20 cellular contexts compared by ENCODE assay signal in genomic region chr3:58391156-58391865, GRCh38. TPM values are rescaled to one million over a fixed set of nuclear protein-coding genes. Genes with fewer than 3 reads are reported as not detected.
DNase-seq lines count a peak whose midpoint lies in the region; ATAC-seq and TF ChIP-seq lines count a peak whose summit lies in the region.
"Had no signal": no experiment of that assay in that cellular context is flagged by ENCODE, and none has a peak within 500 bp of the region (broad histone marks: within the 10 kb centered on the region; RNA-seq: fewer than 3 reads in every experiment).

No MANE protein-coding gene starts in this region.

- H3K36me3 ChIP-seq in adipocyte (ENCODE audit: control insufficient read depth, insufficient read depth, low read length, severe bottlenecking): peaks cover 19% of the 10 kb centered on the region
- H3K36me3 ChIP-seq: BE2C, SJCRH30 had no signal

- DNase-seq in HFFc6 (no peak), adipocyte (ENCODE audit: low read depth) (peak; percentile 37), fibroblast of the aortic adventitia (ENCODE audit: low read depth) (peak; percentile 80), H4 (ENCODE audit: low spot score) (no peak), GM03348 (ENCODE audit: low spot score) (no peak), NCI-H146 (lab: John Stamatoyannopoulos, UW) (no peak)
- DNase-seq in stimulated activated effector memory CD8-positive, alpha-beta T cell treated with anti-CD3 and anti-CD28 coated beads, Interleukin-12 subunit alpha, Interleukin-12 subunit beta, amount 100 ng/mL, for 72 hours (ENCODE audit: low spot score in 2 of 2): no peak
- DNase-seq: activated gamma-delta T cell, aorta, BE2C, GDM1, islet precursor cell, NCI-H2107, NCI-H526 treated with DMSO at 0.1 percent for 48 hours, nucleus accumbens, SJCRH30 had no signal

- peaks cover 21% of the 10 kb centered on the region for H3K36me3 Mint-ChIP-seq in HFFc6 (ENCODE audit: low read depth)
- H3K36me3 Mint-ChIP-seq in stimulated activated effector memory CD8-positive, alpha-beta T cell treated with anti-CD3 and anti-CD28 coated beads, Interleukin-12 subunit alpha, Interleukin-12 subunit beta, amount 100 ng/mL, for 72 hours: peaks cover 53% of the 10 kb centered on the region

- peaks cover 53% of the 10 kb centered on the region for H3K4me1 Mint-ChIP-seq in HFFc6 (ENCODE audit: low read depth)
- H3K4me1 Mint-ChIP-seq in stimulated activated effector memory CD8-positive, alpha-beta T cell treated with anti-CD3 and anti-CD28 coated beads, Interleukin-12 subunit alpha, Interleukin-12 subunit beta, amount 100 ng/mL, for 72 hours: peaks cover 10% of the 10 kb centered on the region

- H3K27ac Mint-ChIP-seq in HFFc6: peak overlapping the region; percentile 51
- peak overlapping the region; percentile 40 for H3K27ac Mint-ChIP-seq in stimulated activated effector memory CD8-positive, alpha-beta T cell treated with anti-CD3 and anti-CD28 coated beads, Interleukin-12 subunit alpha, Interleukin-12 subunit beta, amount 100 ng/mL, for 72 hours
- H3K27ac Mint-ChIP-seq: dendritic cell treated with granulocyte-macrophage colony-stimulating factor and Interleukin-4, amounts not matched to agents 40 ng/mL and 50 ng/mL, for 4 days had no signal

- no peak overlapping the region; the same call in 1 of the 2 replicates for H3K4me3 Mint-ChIP-seq in HFFc6
- no peak overlapping the region for H3K4me3 Mint-ChIP-seq in stimulated activated effector memory CD8-positive, alpha-beta T cell treated with anti-CD3 and anti-CD28 coated beads, Interleukin-12 subunit alpha, Interleukin-12 subunit beta, amount 100 ng/mL, for 72 hours
- H3K4me3 Mint-ChIP-seq: dendritic cell treated with granulocyte-macrophage colony-stimulating factor and Interleukin-4, amounts not matched to agents 40 ng/mL and 50 ng/mL, for 4 days had no signal

- peaks cover 52% of the 10 kb centered on the region for H3K4me1 ChIP-seq in adipocyte (ENCODE audit: control insufficient read depth, insufficient read depth, low read length)
- H3K4me1 ChIP-seq: BE2C, SJCRH30 had no signal

- H3K27me3 ChIP-seq in adipocyte (replicated peaks; ENCODE audit: control insufficient read depth, insufficient read depth, low read length): no peaks in the 10 kb centered on the region
- H3K27me3 ChIP-seq: BE2C, SJCRH30 had no signal

- H3K4me3 ChIP-seq in adipocyte (ENCODE audit: low read length): no peak overlapping the region
- no peak overlapping the region for H3K4me3 ChIP-seq in fibroblast of the aortic adventitia (ENCODE audit: low read depth, low read length)
- H3K4me3 ChIP-seq: SJCRH30 had no signal

- no peak for TF ChIP-seq CTCF in HFFc6 (IDR thresholded peaks at IDR 0.05)
- TF ChIP-seq CTCF in fibroblast of the aortic adventitia (IDR thresholded peaks at IDR 0.05; ENCODE audit: insufficient read depth, low read length): no peak

- H3K27me3 Mint-ChIP-seq in HFFc6 (ENCODE audit: insufficient read depth): no peaks in the 10 kb centered on the region
- H3K27me3 Mint-ChIP-seq: dendritic cell treated with granulocyte-macrophage colony-stimulating factor and Interleukin-4, amounts not matched to agents 40 ng/mL and 50 ng/mL, for 4 days had no signal

- ATAC-seq in stimulated activated effector memory CD8-positive, alpha-beta T cell treated with anti-CD3 and anti-CD28 coated beads, Interleukin-12 subunit alpha, Interleukin-12 subunit beta, amount 100 ng/mL, for 72 hours: no peak
- no peak for ATAC-seq in HG03097 (IDR thresholded peaks at IDR 0.05; ENCODE audit: low FRiP score, unreplicated experiment)
- ATAC-seq: activated CD4-positive, CD25-positive, alpha-beta regulatory T cell treated with anti-CD3 and anti-CD28 coated beads, Interleukin-2, amount 50 U/mL, for 24 hours; esophagus mucosa had no signal

- no peaks in the 10 kb centered on the region for H3K9me3 ChIP-seq in adipocyte (ENCODE audit: control insufficient read depth, low read length)
- H3K9me3 ChIP-seq: BE2C, SJCRH30 had no signal

- peak overlapping the region; percentile 10 for H3K9ac ChIP-seq in adipocyte (ENCODE audit: low read length)

- no peaks in the 10 kb centered on the region for H3K9me3 Mint-ChIP-seq in HFFc6
- H3K9me3 Mint-ChIP-seq in stimulated activated effector memory CD8-positive, alpha-beta T cell treated with anti-CD3 and anti-CD28 coated beads, Interleukin-12 subunit alpha, Interleukin-12 subunit beta, amount 100 ng/mL, for 72 hours: no peaks in the 10 kb centered on the region
- H3K9me3 Mint-ChIP-seq: dendritic cell treated with granulocyte-macrophage colony-stimulating factor and Interleukin-4, amounts not matched to agents 40 ng/mL and 50 ng/mL, for 4 days had no signal

RNA-seq across cellular contexts. Expression of gene PDHB, which starts 42.3 kb away (rescaled TPM):
- total RNA-seq in HFFc6 (2021; fragmentation: NEBNext Ultra II Directional; extraction: Animal tissue kit (Norgen Biotek cat#: 25700)): 10 to 100 TPM; 85.6 to 95.7 (median 92.3) TPM
- 75.4 and 82.3 TPM in 2 replicates for total RNA-seq in fibroblast of the aortic adventitia (ENCODE audit: low replicate concordance)
- 172 and 193 TPM in 2 replicates for total RNA-seq in H4 (2014; rRNA removed; shearing (Covaris generic))

RNA-seq across cellular contexts. Expression of gene PXK, which starts 58.6 kb away (rescaled TPM):
- total RNA-seq in HFFc6 (2021; fragmentation: NEBNext Ultra II Directional; extraction: Animal tissue kit (Norgen Biotek cat#: 25700)): 10 to 100 TPM; 16.3 to 25.1 (median 21.1) TPM
- total RNA-seq in fibroblast of the aortic adventitia (ENCODE audit: low replicate concordance): 19.3 and 64.4 TPM in 2 replicates
- total RNA-seq in H4 (2014; rRNA removed; shearing (Covaris generic)): 41.7 and 48.8 TPM in 2 replicates

Comparison
In these comparisons a context has a peak if more than half of its experiments do, and no peak if none do; other contexts are left out.
1. DNase-seq: peak in adipocyte (single experiment) and fibroblast of the aortic adventitia (single experiment); none in HFFc6 (single experiment), stimulated activated effector memory CD8-positive, alpha-beta T cell treated with anti-CD3 and anti-CD28 coated beads, Interleukin-12 subunit alpha, Interleukin-12 subunit beta, amount 100 ng/mL, for 72 hours (0 of 2), H4 (single experiment), GM03348 (single experiment) and NCI-H146 (single experiment).